ENCODE assay signal across 8 cellular contexts in genomic region chr17:27379863-27380533, GRCh38.
DNase-seq lines count a peak whose midpoint lies in the region; ATAC-seq and TF ChIP-seq lines count a peak whose summit lies in the region.

No MANE protein-coding gene starts in this region.

- H2BK15ac ChIP-seq in IMR-90 (ENCODE audit: low read depth, low read length), result peak overlapping the region; percentile 94; the same call in 2 of the 3 replicates

- no peak overlapping the region for H3K4me3 ChIP-seq in IMR-90 (ENCODE audit: insufficient read depth, low read depth, low read length)
- peak overlapping the region; percentile 56 for H3K4me3 ChIP-seq in thoracic aorta
- no peak overlapping the region for H3K4me3 ChIP-seq in WERI-Rb-1 (ENCODE audit: low read depth, low read length)

- no peaks in the 10 kb centered on the region for H3K79me1 ChIP-seq in IMR-90 (ENCODE audit: low read depth in 1 of 2, low read length in 2 of 2)

- H4K91ac ChIP-seq in IMR-90 (ENCODE audit: insufficient read depth, low read depth, low read length), result peak overlapping the region; percentile 71

- H3K27ac Mint-ChIP-seq in T-cell, result no peak overlapping the region

- H4K8ac ChIP-seq in IMR-90 (ENCODE audit: low read depth in 2 of 2, low read length in 2 of 2), result peak overlapping the region; percentile 72 to 91; a peak in 2 of 4 replicates

- ATAC-seq in IMR-90 (ENCODE audit: low read depth) (peak; percentile 73), thoracic aorta (ENCODE audit: insufficient number of reproducible peaks, low FRiP score, low read depth) (peak; percentile 10), T-cell (replicated peaks in 1 of 4) (no peak), HG03378 (IDR thresholded peaks at IDR 0.05; ENCODE audit: unreplicated experiment) (no peak)

- no peak for TF ChIP-seq RAD21 in IMR-90 (IDR thresholded peaks at IDR 0.05; ENCODE audit: low read length)

- POLR2A ChIA-PET in IMR-90 (lab: Charles Lee; ENCODE audit: unreplicated experiment), result no interaction called here
- POLR2A ChIA-PET in T-cell (lab: Charles Lee), result interaction anchor here in 1 of 2 donors (0.6 kb wide), 1 partner anchor 42 kb away, joined by 4 read pairs; no protein-coding TSS in a partner anchor

- peak overlapping the region; percentile 65; the same call in 1 of the 2 replicates for H4K5ac ChIP-seq in IMR-90 (ENCODE audit: low read depth, low read length)

- peaks cover 0 to 3% (median 0%) of the 10 kb centered on the region in 3 donors for H3K4me1 Mint-ChIP-seq in T-cell

- no peak for TF ChIP-seq POLR2A in IMR-90 (IDR thresholded peaks at IDR 0.05; ENCODE audit: low read depth, low read length)

- H2BK5ac ChIP-seq in IMR-90 (ENCODE audit: low read depth, low read length, poor library complexity, severe bottlenecking), result no peak overlapping the region

- peak overlapping the region; percentile 87 for H2AFZ ChIP-seq in IMR-90 (replicated peaks; ENCODE audit: low read length, poor library complexity)

- no peaks in the 10 kb centered on the region for H3K36me3 Mint-ChIP-seq in T-cell

- H3K4me3 Mint-ChIP-seq in T-cell, result no peak overlapping the region

- peaks cover 7 to 42% of the 10 kb centered on the region in 2 donors for H3K27me3 Mint-ChIP-seq in T-cell

- TF ChIP-seq CTCF in IMR-90 (conservative IDR thresholded peaks at IDR 0.05; ENCODE audit: low read depth, low read length) (no peak), thoracic aorta (IDR thresholded peaks at IDR 0.05) (no peak), WERI-Rb-1 (IDR thresholded peaks at IDR 0.05; ENCODE audit: low read depth, low read length) (no peak)

- H3K9me3 Mint-ChIP-seq in T-cell, result no peaks in the 10 kb centered on the region

- peak overlapping the region; percentile 91 for H3K4ac ChIP-seq in IMR-90 (ENCODE audit: low read depth, low read length)

- H3K9me1 ChIP-seq in IMR-90 (ENCODE audit: insufficient read depth, low read length), result peaks cover 6% of the 10 kb centered on the region

- H3K9ac ChIP-seq in IMR-90 (ENCODE audit: low read depth, low read length), result peak overlapping the region; percentile 67

- H2BK120ac ChIP-seq in IMR-90 (ENCODE audit: low read depth, low read length), result peak overlapping the region; percentile 85

- H3K9me3 ChIP-seq in IMR-90 (ENCODE audit: control insufficient read depth, insufficient read depth, low read length), result 0 out of 2 replicates have a peak, but pooled peaks cover 1% of the 10 kb centered on the region
- H3K9me3 ChIP-seq in thoracic aorta, result no peaks in the 10 kb centered on the region
- peaks cover 2% of the 10 kb centered on the region for H3K9me3 ChIP-seq in WERI-Rb-1 (ENCODE audit: severe bottlenecking)

- H3K18ac ChIP-seq in IMR-90 (ENCODE audit: low read depth, low read length), result peak overlapping the region; percentile 43; the same call in 1 of the 2 replicates

- H3K36me3 ChIP-seq in IMR-90 (ENCODE audit: control insufficient read depth, insufficient read depth, low read length) (no peaks in the 10 kb centered on the region), thoracic aorta (no peaks in the 10 kb centered on the region), WERI-Rb-1 (no peaks in the 10 kb centered on the region)

- H3K4me1 ChIP-seq in IMR-90 (ENCODE audit: control insufficient read depth, insufficient read depth, low read length) (peaks cover 18% of the 10 kb centered on the region), thoracic aorta (ENCODE audit: control insufficient read depth in 1 of 2, low read depth in 2 of 2) (peaks cover 13 to 30% of the 10 kb centered on the region in 2 donors)

- peak overlapping the region; percentile 82 for H2BK20ac ChIP-seq in IMR-90 (ENCODE audit: low read depth, low read length)

- H3K27ac ChIP-seq in IMR-90 (ENCODE audit: insufficient read depth, low read length) (peak overlapping the region; percentile 45; the same call in 1 of the 2 replicates), thoracic aorta (peak overlapping the region in 1 of 2 donors; percentile 35), WERI-Rb-1 (no peak overlapping the region)

- H3K27me3 ChIP-seq in IMR-90 (ENCODE audit: control insufficient read depth, insufficient read depth, low read length) (no peaks in the 10 kb centered on the region), thoracic aorta (replicated peaks; ENCODE audit: insufficient read depth) (no peaks in the 10 kb centered on the region), WERI-Rb-1 (ENCODE audit: insufficient read depth, low read depth, severe bottlenecking) (no peaks in the 10 kb centered on the region)

- in situ Hi-C loops in IMR-90 (cut with MboI; ENCODE audit: low sequenced_read_pairs) (no loop called here), T47D (cut with HindIII; ENCODE audit: low pct_unique_long_range_greater_than_20kb, low sequenced_read_pairs) (no loop called here)

- peak overlapping the region; percentile 90 for H3K4me2 ChIP-seq in IMR-90 (ENCODE audit: low read depth, low read length)

- peak overlapping the region; percentile 30 for H3K14ac ChIP-seq in IMR-90 (replicated peaks; ENCODE audit: low read depth, low read length)

- H3K23ac ChIP-seq in IMR-90 (ENCODE audit: low read depth, low read length), result peak overlapping the region; percentile 72; the same call in 1 of the 2 replicates

- intact Hi-C loops in IMR-90 (cut with micrococcal nuclease), result loop anchor here (2.0 kb wide), 1 partner anchor 19 kb away; no protein-coding TSS in a partner anchor

- no TSS peak for BruUV-seq in IMR-90 (replicated peaks; lab: Mats Ljungman, UMichigan)

- peaks cover 3% of the 10 kb centered on the region; the same call in 1 of the 2 replicates for H4K20me1 ChIP-seq in IMR-90 (ENCODE audit: insufficient read depth, low read length)

- H2AK5ac ChIP-seq in IMR-90 (ENCODE audit: low read depth, low read length), result peak overlapping the region; percentile 94

- peak overlapping the region; percentile 54; the same call in 1 of the 2 replicates for H3K56ac ChIP-seq in IMR-90 (ENCODE audit: extremely low read depth, insufficient read depth, low read length)

- 30% methylated on average over 6 of the region's 21 CpGs; no CpG with 5 or more reads in 1 of the 2 experiments for WGBS in IMR-90 (ENCODE audit: extremely low coverage in 2 of 2, insufficient read length in 1 of 2), 2 experiments

- dilution Hi-C loops in IMR-90 (cut with HindIII; ENCODE audit: low sequenced_read_pairs, unreplicated experiment), result no loop called here

- CTCF ChIA-PET in IMR-90 (lab: Yijun Ruan, JAX) (interaction anchor here (0.7 to 1.4 kb wide), 3 partner anchors 15 to 143 kb away, joined by 3 read pairs; no protein-coding TSS in a partner anchor), T-cell (lab: Charles Lee) (interaction anchor here (0.9 to 1.7 kb wide), 5 partner anchors 26 to 220 kb away, joined by 3 to 6 read pairs (median 3); no protein-coding TSS in a partner anchor)

- DNase-seq in IMR-90, result peak; percentile 43
- peak; percentile 72 to 81 for DNase-seq in T47D (ENCODE audit: low read depth in 1 of 2, low spot score in 1 of 2)
- peak; percentile 70 for DNase-seq in left kidney (ENCODE audit: low read depth, low spot score)
- DNase-seq in thoracic aorta (ENCODE audit: low spot score), result no peak
- DNase-seq in T-cell, result no peak
- DNase-seq in WERI-Rb-1, result no peak
- no peak for DNase-seq in DMS153 (lab: John Stamatoyannopoulos, UW)

- peak overlapping the region; percentile 92 for H2AK9ac ChIP-seq in IMR-90 (replicated peaks; ENCODE audit: low read depth, low read length, poor library complexity)

TF ChIP-seq in IMR-90, 13 proteins besides CTCF, POLR2A, EP300 and RAD21:
- TF ChIP-seq MAZ (IDR thresholded peaks at IDR 0.05; ENCODE audit: borderline replicate concordance, low read depth, low read length) (no peak), MXI1 (IDR thresholded peaks at IDR 0.05; ENCODE audit: borderline replicate concordance, low read depth, low read length) (no peak), ELK1 (IDR thresholded peaks at IDR 0.05; ENCODE audit: borderline replicate concordance, low read depth, low read length) (no peak), USF2 (IDR thresholded peaks at IDR 0.05; ENCODE audit: low read depth, low read length) (peak; percentile 50; the same call in 1 of the 2 replicates), CEBPB (IDR thresholded peaks at IDR 0.05; ENCODE audit: low read depth, low read length) (no peak), RFX5 (IDR thresholded peaks at IDR 0.05; ENCODE audit: low read depth, low read length) (no peak), RCOR1 (IDR thresholded peaks at IDR 0.05; ENCODE audit: insufficient replicate concordance, low read length) (no peak)

Comparison
In these comparisons a context has a peak if more than half of its experiments do, and no peak if none do; other contexts are left out.
1. ATAC-seq: peak in IMR-90 (single experiment) and thoracic aorta (single experiment); none in T-cell (0 of 4) and HG03378 (single experiment).
2. DNase-seq: peak in IMR-90 (single experiment), T47D (2 of 2) and left kidney (single experiment); none in thoracic aorta (single experiment), T-cell (0 of 34), WERI-Rb-1 (single experiment) and DMS153 (single experiment).